ENCODE assay signal across 17 cellular contexts in genomic region chr22:44450503-44450902, GRCh38.
"Had no signal": no experiment of that assay in that cellular context is flagged by ENCODE, and none has a peak within 500 bp of the region (broad histone marks: within the 10 kb centered on the region; RNA-seq: fewer than 3 reads in every experiment).

No MANE protein-coding gene starts in this region.

- H3K4me1 ChIP-seq: breast epithelium, testis, uterus had no signal

- H3K27me3 ChIP-seq: breast epithelium, dorsolateral prefrontal cortex, testis, uterus had no signal

- H3K4me3 ChIP-seq: breast epithelium, dorsolateral prefrontal cortex, esophagus squamous epithelium, left ventricle myocardium inferior, testis, uterus had no signal

- H3K27ac ChIP-seq: breast epithelium, dorsolateral prefrontal cortex, esophagus squamous epithelium, left ventricle myocardium inferior, testis, uterus had no signal

- H3K9me3 ChIP-seq: testis, uterus had no signal

- H3K4me3 Mint-ChIP-seq: activated CD4-positive, alpha-beta memory T cell treated with anti-CD3 and anti-CD28 coated beads, Interleukin-2, amount 10 ng/mL, durations not matched to agents 7 days and 5 days; activated naive CD8-positive, alpha-beta T cell; mesothelial cell of epicardium; naive thymus-derived CD4-positive, alpha-beta T cell; stimulated activated naive CD8-positive, alpha-beta T cell treated with anti-CD3 and anti-CD28 coated beads, Interleukin-15, Interleukin-2, amounts not matched to agents 100 ng/mL and 50 ng/mL, for 24 hours had no signal

- DNase-seq: activated CD4-positive, alpha-beta memory T cell treated with anti-CD3 and anti-CD28 coated beads, Interleukin-2, amount 10 ng/mL, durations not matched to agents 7 days and 5 days; aorta; dorsolateral prefrontal cortex; esophagus squamous epithelium; foreskin melanocyte; left ventricle myocardium inferior; naive thymus-derived CD4-positive, alpha-beta T cell; occipital lobe; stimulated activated CD4-positive, alpha-beta T cell treated with anti-CD3 and anti-CD28 coated beads, Interleukin-2, amount 100 ng/mL, for 48 hours; T-helper 9 cell; testis; uterus had no signal

- H3K27ac Mint-ChIP-seq: activated CD4-positive, alpha-beta memory T cell treated with anti-CD3 and anti-CD28 coated beads, Interleukin-2, amount 10 ng/mL, durations not matched to agents 7 days and 5 days; activated naive CD8-positive, alpha-beta T cell; activated T-helper 2 cell treated with anti-CD3 and anti-CD28 coated beads, Interferon-gamma antibody, Interleukin-2, Interleukin-4, amounts not matched to agents 10 μg/mL and 5 μg/mL and 100 μg/mL, durations not matched to agents 14 hours and 24 hours and 36 hours; mesothelial cell of epicardium; stimulated activated naive CD8-positive, alpha-beta T cell treated with anti-CD3 and anti-CD28 coated beads, Interleukin-15, Interleukin-2, amounts not matched to agents 100 ng/mL and 50 ng/mL, for 24 hours had no signal

- H3K27me3 Mint-ChIP-seq: activated naive CD8-positive, alpha-beta T cell; stimulated activated naive CD8-positive, alpha-beta T cell treated with anti-CD3 and anti-CD28 coated beads, Interleukin-15, Interleukin-2, amounts not matched to agents 100 ng/mL and 50 ng/mL, for 24 hours had no signal

- H3K36me3 ChIP-seq: breast epithelium, esophagus squamous epithelium, left ventricle myocardium inferior, uterus had no signal

- ATAC-seq: naive thymus-derived CD4-positive, alpha-beta T cell had no signal
